8 cellular contexts compared by ENCODE assay signal in genomic region chr17:49574945-49575523, GRCh38.
DNase-seq lines count a peak whose midpoint lies in the region; ATAC-seq lines count a peak whose summit lies in the region.

No MANE protein-coding gene starts in this region.

- no peak overlapping the region for H3K27ac Mint-ChIP-seq in T-helper 1 cell treated with Interleukin-12 subunit alpha and Interleukin-12 subunit beta and Interleukin-4 antibody, amounts not matched to agents 30 μg/mL and 1 μg/mL, for 36 hours

- DNase-seq in T-helper 1 cell (no peak), 8988T (no peak)

- H3K27me3 Mint-ChIP-seq in T-helper 1 cell treated with Interleukin-12 subunit alpha and Interleukin-12 subunit beta and Interleukin-4 antibody, amounts not matched to agents 30 μg/mL and 1 μg/mL, for 36 hours (ENCODE audit: low read depth) = peaks cover 73% of the 10 kb centered on the region

- H3K4me1 ChIP-seq in subcutaneous abdominal adipose tissue (ENCODE audit: control insufficient read depth in 5 of 5, insufficient read depth in 5 of 5, low read length in 5 of 5) = peaks cover 0 to 36% (median 30%) of the 10 kb centered on the region in 5 donors

- H3K4me3 ChIP-seq in iPS-18c (ENCODE audit: insufficient read depth, low read depth, low read length) = peak overlapping the region; percentile 87
- peak overlapping the region in 3 of 5 donors; percentile 12 to 79 (median 22) for H3K4me3 ChIP-seq in subcutaneous abdominal adipose tissue (ENCODE audit: low read depth in 1 of 5, low read length in 5 of 5)

- no peak overlapping the region for H3K9ac ChIP-seq in subcutaneous abdominal adipose tissue (ENCODE audit: low read length in 5 of 5)

- ATAC-seq in HG03159 (IDR thresholded peaks at IDR 0.05; ENCODE audit: unreplicated experiment) = no peak
- ATAC-seq in HG03520 (IDR thresholded peaks at IDR 0.05; ENCODE audit: unreplicated experiment) = no peak

- H3K9me3 ChIP-seq in iPS-18c (ENCODE audit: control insufficient read depth, insufficient read depth, low read length) (no peaks in the 10 kb centered on the region), subcutaneous abdominal adipose tissue (ENCODE audit: control insufficient read depth in 5 of 5, low read length in 5 of 5) (no peaks in the 10 kb centered on the region)

- peaks cover 12% of the 10 kb centered on the region for H3K4me1 Mint-ChIP-seq in T-helper 1 cell treated with Interleukin-12 subunit alpha and Interleukin-12 subunit beta and Interleukin-4 antibody, amounts not matched to agents 30 μg/mL and 1 μg/mL, for 36 hours (ENCODE audit: low read depth)

- H3K36me3 ChIP-seq in subcutaneous abdominal adipose tissue (ENCODE audit: control insufficient read depth in 5 of 5, insufficient read depth in 5 of 5, low read length in 5 of 5) = peaks cover 0 to 4% (median 0%) of the 10 kb centered on the region in 5 donors

- H3K4me3 Mint-ChIP-seq in T-helper 1 cell treated with Interleukin-12 subunit alpha and Interleukin-12 subunit beta and Interleukin-4 antibody, amounts not matched to agents 30 μg/mL and 1 μg/mL, for 36 hours = peak overlapping the region; percentile 36

- H3K27ac ChIP-seq in angular gyrus (ENCODE audit: low read depth, low read length) (peak overlapping the region; percentile 62), subcutaneous abdominal adipose tissue (ENCODE audit: low read depth, low read length) (no peak overlapping the region)

- H3K9me3 Mint-ChIP-seq in T-helper 1 cell treated with Interleukin-12 subunit alpha and Interleukin-12 subunit beta and Interleukin-4 antibody, amounts not matched to agents 30 μg/mL and 1 μg/mL, for 36 hours = no peaks in the 10 kb centered on the region

- no peaks in the 10 kb centered on the region for H3K36me3 Mint-ChIP-seq in T-helper 1 cell treated with Interleukin-12 subunit alpha and Interleukin-12 subunit beta and Interleukin-4 antibody, amounts not matched to agents 30 μg/mL and 1 μg/mL, for 36 hours (ENCODE audit: low read depth)

- H3K27me3 ChIP-seq in subcutaneous abdominal adipose tissue (ENCODE audit: control insufficient read depth in 5 of 5, insufficient read depth in 4 of 5, low read length in 5 of 5) = peaks cover 0 to 7% (median 3%) of the 10 kb centered on the region in 5 donors
